Comparison of ENCODE assay signal across 10 cellular contexts in genomic region chr4:159283697-159284492, GRCh38.
A peak's percentile ranks its signal among the peaks of the same experiment; 100 is the strongest.
DNase-seq lines count a peak whose midpoint lies in the region; ATAC-seq, FAIRE-seq and TF ChIP-seq lines count a peak whose summit lies in the region.
"Had no signal": no experiment of that assay in that cellular context is flagged by ENCODE, and none has a peak within 500 bp of the region (broad histone marks: within the 10 kb centered on the region; RNA-seq: fewer than 3 reads in every experiment).

No MANE protein-coding gene starts in this region.

- dilution Hi-C loops in keratinocyte (cut with MboI; ENCODE audit: extremely low pct_ligation_motif_present, low sequenced_read_pairs) = no loop called here

- FAIRE-seq in A204.1 (lab: Jason Lieb, UNC) (peak; percentile 93), keratinocyte (lab: Jason Lieb, UNC) (peak; percentile 91)

- ATAC-seq in GM18502 (IDR thresholded peaks at IDR 0.05; ENCODE audit: poor library complexity, unreplicated experiment) = no peak
- ATAC-seq: T-cell had no signal

- POLR2A ChIA-PET in activated CD4-positive, alpha-beta memory T cell treated with anti-CD3 and anti-CD28 coated beads for 36 hours (lab: Charles Lee) = no interaction called here

- H3K9ac ChIP-seq in keratinocyte (ENCODE audit: control insufficient read depth, extremely low read depth, insufficient read depth, low read length) = peak overlapping the region; percentile 18
- H3K9ac ChIP-seq: BLaER1 treated with 17β-estradiol and CSF1 and Interleukin-3, amounts not matched to agents 10 nM and 100 nM had no signal

- no peaks in the 10 kb centered on the region for H3K9me3 ChIP-seq in keratinocyte (ENCODE audit: control insufficient read depth, low read depth, low read length)

- H4K20me1 ChIP-seq in keratinocyte (ENCODE audit: control insufficient read depth, extremely low read depth, insufficient read depth, low read length) = no peaks in the 10 kb centered on the region

- no peaks in the 10 kb centered on the region for H3K27me3 ChIP-seq in keratinocyte (ENCODE audit: control insufficient read depth, extremely low read depth, insufficient read depth, low read length)
- H3K27me3 ChIP-seq: BLaER1 treated with 17β-estradiol and CSF1 and Interleukin-3, amounts not matched to agents 10 nM and 100 nM had no signal

- H3K9me3 Mint-ChIP-seq in activated CD4-positive, alpha-beta memory T cell treated with anti-CD3 and anti-CD28 coated beads for 36 hours = no peaks in the 10 kb centered on the region
- H3K9me3 Mint-ChIP-seq: T-cell had no signal

- H3K27ac Mint-ChIP-seq in activated CD4-positive, alpha-beta memory T cell treated with anti-CD3 and anti-CD28 coated beads for 36 hours = no peak overlapping the region
- H3K27ac Mint-ChIP-seq: T-cell had no signal

- H3K4me1 Mint-ChIP-seq in activated CD4-positive, alpha-beta memory T cell treated with anti-CD3 and anti-CD28 coated beads for 36 hours (ENCODE audit: low read depth) = no peaks in the 10 kb centered on the region

- H3K36me3 Mint-ChIP-seq in activated CD4-positive, alpha-beta memory T cell treated with anti-CD3 and anti-CD28 coated beads for 36 hours = peaks cover 16% of the 10 kb centered on the region

- peak overlapping the region; percentile 76 for H3K27ac ChIP-seq in keratinocyte (ENCODE audit: control insufficient read depth, insufficient read depth, low read length)
- H3K27ac ChIP-seq: BLaER1 treated with 17β-estradiol and CSF1 and Interleukin-3, amounts not matched to agents 10 nM and 100 nM had no signal

- H3K4me3 ChIP-seq in cardiac fibroblast (replicated peaks in 1 of 2; ENCODE audit: low read depth in 2 of 2, low read length in 2 of 2) (no peak overlapping the region), keratinocyte (ENCODE audit: control insufficient read depth in 2 of 3, extremely low read depth in 1 of 3, insufficient read depth in 2 of 3, low read depth in 1 of 3, low read length in 3 of 3) (peak overlapping the region in 2 of 3 experiments; percentile 39 to 50)
- H3K4me3 ChIP-seq: BLaER1 treated with 17β-estradiol and CSF1 and Interleukin-3, amounts not matched to agents 10 nM and 100 nM had no signal

- CTCF ChIA-PET in activated CD4-positive, alpha-beta memory T cell treated with anti-CD3 and anti-CD28 coated beads for 36 hours (lab: Charles Lee) = no interaction called here

- H3K79me2 ChIP-seq in keratinocyte (ENCODE audit: control insufficient read depth, insufficient read depth, low read length) = no peaks in the 10 kb centered on the region

- intact Hi-C loops in activated CD4-positive, alpha-beta memory T cell treated with anti-CD3 and anti-CD28 coated beads for 36 hours (cut with micrococcal nuclease) = no loop called here

- DNase-seq in HS-27A (ENCODE audit: low read depth) = peak; percentile 88
- peak; percentile 83 to 90 for DNase-seq in cardiac fibroblast (ENCODE audit: low read depth in 2 of 2)
- DNase-seq in keratinocyte (ENCODE audit: low read depth, low spot score) = peak; percentile 82
- no peak for DNase-seq in stimulated activated CD4-positive, alpha-beta T cell treated with anti-CD3 and anti-CD28 coated beads, Interleukin-4, amount 100 ng/mL, for 4 hours
- DNase-seq in OCI-M2 (lab: John Stamatoyannopoulos, UW; ENCODE audit: unreplicated experiment) = no peak
- no peak for DNase-seq in activated CD4-positive, alpha-beta memory T cell treated with anti-CD3 and anti-CD28 coated beads for 36 hours
- DNase-seq: T-cell had no signal

- TF ChIP-seq CTCF in cardiac fibroblast (IDR thresholded peaks at IDR 0.05; ENCODE audit: low read depth, low read length) (no peak), keratinocyte (optimal IDR thresholded peaks at IDR 0.05 in 1 of 3, IDR thresholded peaks at IDR 0.05 in 1 of 3, conservative IDR thresholded peaks at IDR 0.05 in 1 of 3; ENCODE audit: extremely low read depth in 1 of 3, insufficient read depth in 2 of 3, low read length in 3 of 3) (no peak)

- peaks cover 31% of the 10 kb centered on the region for H3K4me1 ChIP-seq in keratinocyte (ENCODE audit: control insufficient read depth, extremely low read depth, insufficient read depth, low read length)

- peak overlapping the region; percentile 68 for H3K4me2 ChIP-seq in keratinocyte (ENCODE audit: control insufficient read depth, extremely low read depth, insufficient read depth, low read depth, low read length)
- H3K4me2 ChIP-seq: BLaER1 treated with 17β-estradiol and CSF1 and Interleukin-3, amounts not matched to agents 10 nM and 100 nM had no signal

- H3K4me3 Mint-ChIP-seq in activated CD4-positive, alpha-beta memory T cell treated with anti-CD3 and anti-CD28 coated beads for 36 hours = no peak overlapping the region
- H3K4me3 Mint-ChIP-seq: T-cell had no signal

- H3K27me3 Mint-ChIP-seq in activated CD4-positive, alpha-beta memory T cell treated with anti-CD3 and anti-CD28 coated beads for 36 hours = no peaks in the 10 kb centered on the region
- H3K27me3 Mint-ChIP-seq: T-cell had no signal

- no peaks in the 10 kb centered on the region for H3K9me1 ChIP-seq in keratinocyte (ENCODE audit: control insufficient read depth, extremely low read depth, insufficient read depth, low read length)

- no peak overlapping the region for H2AFZ ChIP-seq in keratinocyte (ENCODE audit: control insufficient read depth, low read length)

- no peaks in the 10 kb centered on the region for H3K36me3 ChIP-seq in keratinocyte (ENCODE audit: control insufficient read depth in 2 of 2, extremely low read depth in 1 of 2, insufficient read depth in 2 of 2, low read length in 2 of 2)

Comparison
In these comparisons a context has a peak if more than half of its experiments do, and no peak if none do; other contexts are left out.
1. DNase-seq: peak in HS-27A (single experiment), cardiac fibroblast (2 of 2) and keratinocyte (single experiment); none in stimulated activated CD4-positive, alpha-beta T cell treated with anti-CD3 and anti-CD28 coated beads, Interleukin-4, amount 100 ng/mL, for 4 hours (0 of 2), OCI-M2 (single experiment) and activated CD4-positive, alpha-beta memory T cell treated with anti-CD3 and anti-CD28 coated beads for 36 hours (single experiment).
2. H3K4me3 ChIP-seq: peak in keratinocyte (2 of 3); none in cardiac fibroblast (0 of 2).